17 cellular contexts compared by ENCODE assay signal in genomic region chr1:55869050-55869449, GRCh38.
DNase-seq lines count a peak whose midpoint lies in the region; ATAC-seq and TF ChIP-seq lines count a peak whose summit lies in the region.
"Had no signal": no experiment of that assay in that cellular context is flagged by ENCODE, and none has a peak within 500 bp of the region (broad histone marks: within the 10 kb centered on the region; RNA-seq: fewer than 3 reads in every experiment).

No MANE protein-coding gene starts in this region.

- H3K27me3 ChIP-seq in prostate gland (replicated peaks; ENCODE audit: insufficient read depth) = no peaks in the 10 kb centered on the region
- H3K27me3 ChIP-seq: BLaER1 treated with 17β-estradiol and CSF1 and Interleukin-3, amounts not matched to agents 10 nM and 100 nM; ovary had no signal

- TF ChIP-seq CTCF in prostate gland (IDR thresholded peaks at IDR 0.05) = no peak

- H3K4me1 ChIP-seq in prostate gland (replicated peaks) = no peaks in the 10 kb centered on the region
- H3K4me1 ChIP-seq: BLaER1 treated with 17β-estradiol and CSF1 and Interleukin-3, amounts not matched to agents 10 nM and 100 nM had no signal

- ATAC-seq in Right ventricle myocardium superior (ENCODE audit: poor library complexity) (peak; percentile 94), HG02759 (IDR thresholded peaks at IDR 0.05; ENCODE audit: unreplicated experiment) (no peak)

- H3K27ac ChIP-seq in prostate gland = no peak overlapping the region
- H3K27ac ChIP-seq: BLaER1 treated with 17β-estradiol and CSF1 and Interleukin-3, amounts not matched to agents 10 nM and 100 nM; HL-60; ovary; RWPE1; VCaP had no signal

- H3K36me3 ChIP-seq in prostate gland = no peaks in the 10 kb centered on the region
- H3K36me3 ChIP-seq: BLaER1 treated with 17β-estradiol and CSF1 and Interleukin-3, amounts not matched to agents 10 nM and 100 nM; ovary had no signal

- no peaks in the 10 kb centered on the region for H3K9me3 ChIP-seq in prostate gland
- H3K9me3 ChIP-seq: BLaER1 treated with 17β-estradiol and CSF1 and Interleukin-3, amounts not matched to agents 10 nM and 100 nM; ovary had no signal

- DNase-seq in DMS79 (lab: John Stamatoyannopoulos, UW) = peak; percentile 14
- peak; percentile 95 for DNase-seq in NCI-H510A treated with DMSO at 0.1 percent for 48 hours (lab: John Stamatoyannopoulos, UW)
- DNase-seq in Right ventricle myocardium superior = peak; percentile 78
- peak; percentile 13 for DNase-seq in prostate gland (ENCODE audit: low spot score)
- no peak for DNase-seq in H4 (ENCODE audit: low spot score)
- DNase-seq in COR-L47 (lab: John Stamatoyannopoulos, UW) = no peak
- no peak for DNase-seq in SW480 (ENCODE audit: low spot score)
- DNase-seq: anterior cingulate cortex; NCI-H446 treated with DMSO at 0.1 percent for 48 hours; stimulated activated CD4-positive, alpha-beta T cell treated with anti-CD3 and anti-CD28 coated beads, Interleukin-4, amount 100 ng/mL, for 4 hours; stimulated activated naive CD4-positive, alpha-beta T cell treated with Interleukin-2 at 50 U/mL for 16 hours had no signal

- intact Hi-C loops in Right ventricle myocardium superior (cut with DNase I) (no loop called here), prostate gland (cut with DNase I) (no loop called here)

- no peak overlapping the region for H3K4me3 ChIP-seq in prostate gland
- H3K4me3 ChIP-seq: BLaER1 treated with 17β-estradiol and CSF1 and Interleukin-3, amounts not matched to agents 10 nM and 100 nM; ovary had no signal

- 28% methylated on average over 1 of the region's 1 CpG for whole genome bisulfite sequencing in prostate gland

- TF ChIP-seq POLR2A in prostate gland (IDR thresholded peaks at IDR 0.05) = no peak

Comparison
In these comparisons a context has a peak if more than half of its experiments do, and no peak if none do; other contexts are left out.
1. DNase-seq: peak in DMS79 (single experiment), NCI-H510A treated with DMSO at 0.1 percent for 48 hours (single experiment), Right ventricle myocardium superior (single experiment) and prostate gland (single experiment); none in H4 (single experiment), COR-L47 (single experiment) and SW480 (single experiment).